In the genomic region with DNA sequence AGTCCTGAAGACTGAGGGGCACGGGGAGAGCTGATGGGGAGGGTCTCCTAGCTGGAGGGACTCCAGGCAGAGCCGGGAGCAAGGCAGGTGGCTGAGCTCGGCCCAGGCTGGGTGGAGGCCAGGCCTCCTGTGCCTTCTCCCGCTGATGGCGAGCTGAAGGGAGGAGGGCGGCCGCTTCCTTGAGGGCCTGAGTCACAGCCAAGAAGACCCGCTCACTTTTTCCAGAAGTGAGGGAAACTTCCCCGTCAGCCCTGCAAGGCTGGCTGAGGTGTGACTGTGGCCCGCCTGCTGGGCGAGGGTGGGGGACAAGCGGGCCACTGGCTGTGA, we compare ENCODE assay signal across 1 cellular context.
TF ChIP-seq lines count a peak whose summit lies in the region.

No MANE protein-coding gene starts in this region.

TF ChIP-seq in HepG2, 621 proteins besides CTCF, POLR2A, EP300 and RAD21 (continued from another document and continues in another):
- TF ChIP-seq, protein P1, sequence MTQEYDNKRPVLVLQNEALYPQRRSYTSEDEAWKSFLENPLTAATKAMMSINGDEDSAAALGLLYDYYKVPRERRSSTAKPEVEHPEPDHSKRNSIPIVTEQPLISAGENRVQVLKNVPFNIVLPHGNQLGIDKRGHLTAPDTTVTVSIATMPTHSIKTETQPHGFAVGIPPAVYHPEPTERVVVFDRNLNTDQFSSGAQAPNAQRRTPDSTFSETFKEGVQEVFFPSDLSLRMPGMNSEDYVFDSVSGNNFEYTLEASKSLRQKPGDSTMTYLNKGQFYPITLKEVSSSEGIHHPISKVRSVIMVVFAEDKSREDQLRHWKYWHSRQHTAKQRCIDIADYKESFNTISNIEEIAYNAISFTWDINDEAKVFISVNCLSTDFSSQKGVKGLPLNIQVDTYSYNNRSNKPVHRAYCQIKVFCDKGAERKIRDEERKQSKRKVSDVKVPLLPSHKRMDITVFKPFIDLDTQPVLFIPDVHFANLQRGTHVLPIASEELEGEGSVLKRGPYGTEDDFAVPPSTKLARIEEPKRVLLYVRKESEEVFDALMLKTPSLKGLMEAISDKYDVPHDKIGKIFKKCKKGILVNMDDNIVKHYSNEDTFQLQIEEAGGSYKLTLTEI (CRISPR knock-in tag; conservative IDR thresholded peaks at IDR 0.05): no peak
- TF ChIP-seq RELA (CRISPR knock-in tag; IDR thresholded peaks at IDR 0.05) (no peak), SMARCE1 (IDR thresholded peaks at IDR 0.05; ENCODE audit: borderline replicate concordance) (no peak), ZNF354B (CRISPR knock-in tag; IDR thresholded peaks at IDR 0.05) (no peak), GLI4 (CRISPR knock-in tag; IDR thresholded peaks at IDR 0.05; ENCODE audit: borderline replicate concordance) (no peak), ZSCAN30 (CRISPR knock-in tag; IDR thresholded peaks at IDR 0.05) (no peak), CBX2 (IDR thresholded peaks at IDR 0.05; ENCODE audit: low read depth, low read length) (no peak), CBX2 (CRISPR knock-in tag; IDR thresholded peaks at IDR 0.05; ENCODE audit: low read depth) (no peak), ZNF124 (CRISPR knock-in tag; IDR thresholded peaks at IDR 0.05) (no peak), SUZ12 (IDR thresholded peaks at IDR 0.05; ENCODE audit: low read depth, low read length) (no peak), ZNF431 (CRISPR knock-in tag; IDR thresholded peaks at IDR 0.05; ENCODE audit: borderline replicate concordance, low read depth) (no peak), XRCC5 (optimal IDR thresholded peaks at IDR 0.05; ENCODE audit: low read length) (no peak), ZNF235 (CRISPR knock-in tag; IDR thresholded peaks at IDR 0.05; ENCODE audit: borderline replicate concordance) (no peak), GPN1 (CRISPR knock-in tag; IDR thresholded peaks at IDR 0.05; ENCODE audit: borderline replicate concordance) (no peak), ZSCAN12 (CRISPR knock-in tag; IDR thresholded peaks at IDR 0.05) (no peak), SIX4 (CRISPR knock-in tag; IDR thresholded peaks at IDR 0.05) (no peak), KDM1A (CRISPR knock-in tag; IDR thresholded peaks at IDR 0.05) (no peak), AGO2 (optimal IDR thresholded peaks at IDR 0.05; ENCODE audit: low read depth, low read length) (peak; percentile 90), ZKSCAN1 (IDR thresholded peaks at IDR 0.05; ENCODE audit: low read length) (no peak)
- TF ChIP-seq, protein P2, sequence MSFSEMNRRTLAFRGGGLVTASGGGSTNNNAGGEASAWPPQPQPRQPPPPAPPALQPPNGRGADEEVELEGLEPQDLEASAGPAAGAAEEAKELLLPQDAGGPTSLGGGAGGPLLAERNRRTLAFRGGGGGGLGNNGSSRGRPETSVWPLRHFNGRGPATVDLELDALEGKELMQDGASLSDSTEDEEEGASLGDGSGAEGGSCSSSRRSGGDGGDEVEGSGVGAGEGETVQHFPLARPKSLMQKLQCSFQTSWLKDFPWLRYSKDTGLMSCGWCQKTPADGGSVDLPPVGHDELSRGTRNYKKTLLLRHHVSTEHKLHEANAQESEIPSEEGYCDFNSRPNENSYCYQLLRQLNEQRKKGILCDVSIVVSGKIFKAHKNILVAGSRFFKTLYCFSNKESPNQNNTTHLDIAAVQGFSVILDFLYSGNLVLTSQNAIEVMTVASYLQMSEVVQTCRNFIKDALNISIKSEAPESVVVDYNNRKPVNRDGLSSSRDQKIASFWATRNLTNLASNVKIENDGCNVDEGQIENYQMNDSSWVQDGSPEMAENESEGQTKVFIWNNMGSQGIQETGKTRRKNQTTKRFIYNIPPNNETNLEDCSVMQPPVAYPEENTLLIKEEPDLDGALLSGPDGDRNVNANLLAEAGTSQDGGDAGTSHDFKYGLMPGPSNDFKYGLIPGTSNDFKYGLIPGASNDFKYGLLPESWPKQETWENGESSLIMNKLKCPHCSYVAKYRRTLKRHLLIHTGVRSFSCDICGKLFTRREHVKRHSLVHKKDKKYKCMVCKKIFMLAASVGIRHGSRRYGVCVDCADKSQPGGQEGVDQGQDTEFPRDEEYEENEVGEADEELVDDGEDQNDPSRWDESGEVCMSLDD (CRISPR knock-in tag; IDR thresholded peaks at IDR 0.05; ENCODE audit: borderline replicate concordance): no peak
- TF ChIP-seq, protein P3, sequence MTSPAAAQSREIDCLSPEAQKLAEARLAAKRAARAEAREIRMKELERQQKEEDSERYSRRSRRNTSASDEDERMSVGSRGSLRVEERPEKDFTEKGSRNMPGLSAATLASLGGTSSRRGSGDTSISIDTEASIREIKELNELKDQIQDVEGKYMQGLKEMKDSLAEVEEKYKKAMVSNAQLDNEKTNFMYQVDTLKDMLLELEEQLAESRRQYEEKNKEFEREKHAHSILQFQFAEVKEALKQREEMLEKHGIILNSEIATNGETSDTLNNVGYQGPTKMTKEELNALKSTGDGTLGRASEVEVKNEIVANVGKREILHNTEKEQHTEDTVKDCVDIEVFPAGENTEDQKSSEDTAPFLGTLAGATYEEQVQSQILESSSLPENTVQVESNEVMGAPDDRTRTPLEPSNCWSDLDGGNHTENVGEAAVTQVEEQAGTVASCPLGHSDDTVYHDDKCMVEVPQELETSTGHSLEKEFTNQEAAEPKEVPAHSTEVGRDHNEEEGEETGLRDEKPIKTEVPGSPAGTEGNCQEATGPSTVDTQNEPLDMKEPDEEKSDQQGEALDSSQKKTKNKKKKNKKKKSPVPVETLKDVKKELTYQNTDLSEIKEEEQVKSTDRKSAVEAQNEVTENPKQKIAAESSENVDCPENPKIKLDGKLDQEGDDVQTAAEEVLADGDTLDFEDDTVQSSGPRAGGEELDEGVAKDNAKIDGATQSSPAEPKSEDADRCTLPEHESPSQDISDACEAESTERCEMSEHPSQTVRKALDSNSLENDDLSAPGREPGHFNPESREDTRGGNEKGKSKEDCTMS (CRISPR knock-in tag; conservative IDR thresholded peaks at IDR 0.05): no peak
- TF ChIP-seq, protein P4, sequence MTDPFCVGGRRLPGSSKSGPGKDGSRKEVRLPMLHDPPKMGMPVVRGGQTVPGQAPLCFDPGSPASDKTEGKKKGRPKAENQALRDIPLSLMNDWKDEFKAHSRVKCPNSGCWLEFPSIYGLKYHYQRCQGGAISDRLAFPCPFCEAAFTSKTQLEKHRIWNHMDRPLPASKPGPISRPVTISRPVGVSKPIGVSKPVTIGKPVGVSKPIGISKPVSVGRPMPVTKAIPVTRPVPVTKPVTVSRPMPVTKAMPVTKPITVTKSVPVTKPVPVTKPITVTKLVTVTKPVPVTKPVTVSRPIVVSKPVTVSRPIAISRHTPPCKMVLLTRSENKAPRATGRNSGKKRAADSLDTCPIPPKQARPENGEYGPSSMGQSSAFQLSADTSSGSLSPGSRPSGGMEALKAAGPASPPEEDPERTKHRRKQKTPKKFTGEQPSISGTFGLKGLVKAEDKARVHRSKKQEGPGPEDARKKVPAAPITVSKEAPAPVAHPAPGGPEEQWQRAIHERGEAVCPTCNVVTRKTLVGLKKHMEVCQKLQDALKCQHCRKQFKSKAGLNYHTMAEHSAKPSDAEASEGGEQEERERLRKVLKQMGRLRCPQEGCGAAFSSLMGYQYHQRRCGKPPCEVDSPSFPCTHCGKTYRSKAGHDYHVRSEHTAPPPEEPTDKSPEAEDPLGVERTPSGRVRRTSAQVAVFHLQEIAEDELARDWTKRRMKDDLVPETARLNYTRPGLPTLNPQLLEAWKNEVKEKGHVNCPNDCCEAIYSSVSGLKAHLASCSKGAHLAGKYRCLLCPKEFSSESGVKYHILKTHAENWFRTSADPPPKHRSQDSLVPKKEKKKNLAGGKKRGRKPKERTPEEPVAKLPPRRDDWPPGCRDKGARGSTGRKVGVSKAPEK (CRISPR knock-in tag; IDR thresholded peaks at IDR 0.05; ENCODE audit: borderline replicate concordance): 0 out of 2 replicates have a peak, but pooled peaks have one; percentile 15
- TF ChIP-seq, protein P5, sequence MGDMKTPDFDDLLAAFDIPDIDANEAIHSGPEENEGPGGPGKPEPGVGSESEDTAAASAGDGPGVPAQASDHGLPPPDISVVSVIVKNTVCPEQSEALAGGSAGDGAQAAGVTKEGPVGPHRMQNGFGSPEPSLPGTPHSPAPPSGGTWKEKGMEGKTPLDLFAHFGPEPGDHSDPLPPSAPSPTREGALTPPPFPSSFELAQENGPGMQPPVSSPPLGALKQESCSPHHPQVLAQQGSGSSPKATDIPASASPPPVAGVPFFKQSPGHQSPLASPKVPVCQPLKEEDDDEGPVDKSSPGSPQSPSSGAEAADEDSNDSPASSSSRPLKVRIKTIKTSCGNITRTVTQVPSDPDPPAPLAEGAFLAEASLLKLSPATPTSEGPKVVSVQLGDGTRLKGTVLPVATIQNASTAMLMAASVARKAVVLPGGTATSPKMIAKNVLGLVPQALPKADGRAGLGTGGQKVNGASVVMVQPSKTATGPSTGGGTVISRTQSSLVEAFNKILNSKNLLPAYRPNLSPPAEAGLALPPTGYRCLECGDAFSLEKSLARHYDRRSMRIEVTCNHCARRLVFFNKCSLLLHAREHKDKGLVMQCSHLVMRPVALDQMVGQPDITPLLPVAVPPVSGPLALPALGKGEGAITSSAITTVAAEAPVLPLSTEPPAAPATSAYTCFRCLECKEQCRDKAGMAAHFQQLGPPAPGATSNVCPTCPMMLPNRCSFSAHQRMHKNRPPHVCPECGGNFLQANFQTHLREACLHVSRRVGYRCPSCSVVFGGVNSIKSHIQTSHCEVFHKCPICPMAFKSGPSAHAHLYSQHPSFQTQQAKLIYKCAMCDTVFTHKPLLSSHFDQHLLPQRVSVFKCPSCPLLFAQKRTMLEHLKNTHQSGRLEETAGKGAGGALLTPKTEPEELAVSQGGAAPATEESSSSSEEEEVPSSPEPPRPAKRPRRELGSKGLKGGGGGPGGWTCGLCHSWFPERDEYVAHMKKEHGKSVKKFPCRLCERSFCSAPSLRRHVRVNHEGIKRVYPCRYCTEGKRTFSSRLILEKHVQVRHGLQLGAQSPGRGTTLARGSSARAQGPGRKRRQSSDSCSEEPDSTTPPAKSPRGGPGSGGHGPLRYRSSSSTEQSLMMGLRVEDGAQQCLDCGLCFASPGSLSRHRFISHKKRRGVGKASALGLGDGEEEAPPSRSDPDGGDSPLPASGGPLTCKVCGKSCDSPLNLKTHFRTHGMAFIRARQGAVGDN (CRISPR knock-in tag; IDR thresholded peaks at IDR 0.05): no peak
- TF ChIP-seq, protein P6, sequence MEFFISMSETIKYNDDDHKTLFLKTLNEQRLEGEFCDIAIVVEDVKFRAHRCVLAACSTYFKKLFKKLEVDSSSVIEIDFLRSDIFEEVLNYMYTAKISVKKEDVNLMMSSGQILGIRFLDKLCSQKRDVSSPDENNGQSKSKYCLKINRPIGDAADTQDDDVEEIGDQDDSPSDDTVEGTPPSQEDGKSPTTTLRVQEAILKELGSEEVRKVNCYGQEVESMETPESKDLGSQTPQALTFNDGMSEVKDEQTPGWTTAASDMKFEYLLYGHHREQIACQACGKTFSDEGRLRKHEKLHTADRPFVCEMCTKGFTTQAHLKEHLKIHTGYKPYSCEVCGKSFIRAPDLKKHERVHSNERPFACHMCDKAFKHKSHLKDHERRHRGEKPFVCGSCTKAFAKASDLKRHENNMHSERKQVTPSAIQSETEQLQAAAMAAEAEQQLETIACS (CRISPR knock-in tag; IDR thresholded peaks at IDR 0.05): no peak
- TF ChIP-seq, protein P7, sequence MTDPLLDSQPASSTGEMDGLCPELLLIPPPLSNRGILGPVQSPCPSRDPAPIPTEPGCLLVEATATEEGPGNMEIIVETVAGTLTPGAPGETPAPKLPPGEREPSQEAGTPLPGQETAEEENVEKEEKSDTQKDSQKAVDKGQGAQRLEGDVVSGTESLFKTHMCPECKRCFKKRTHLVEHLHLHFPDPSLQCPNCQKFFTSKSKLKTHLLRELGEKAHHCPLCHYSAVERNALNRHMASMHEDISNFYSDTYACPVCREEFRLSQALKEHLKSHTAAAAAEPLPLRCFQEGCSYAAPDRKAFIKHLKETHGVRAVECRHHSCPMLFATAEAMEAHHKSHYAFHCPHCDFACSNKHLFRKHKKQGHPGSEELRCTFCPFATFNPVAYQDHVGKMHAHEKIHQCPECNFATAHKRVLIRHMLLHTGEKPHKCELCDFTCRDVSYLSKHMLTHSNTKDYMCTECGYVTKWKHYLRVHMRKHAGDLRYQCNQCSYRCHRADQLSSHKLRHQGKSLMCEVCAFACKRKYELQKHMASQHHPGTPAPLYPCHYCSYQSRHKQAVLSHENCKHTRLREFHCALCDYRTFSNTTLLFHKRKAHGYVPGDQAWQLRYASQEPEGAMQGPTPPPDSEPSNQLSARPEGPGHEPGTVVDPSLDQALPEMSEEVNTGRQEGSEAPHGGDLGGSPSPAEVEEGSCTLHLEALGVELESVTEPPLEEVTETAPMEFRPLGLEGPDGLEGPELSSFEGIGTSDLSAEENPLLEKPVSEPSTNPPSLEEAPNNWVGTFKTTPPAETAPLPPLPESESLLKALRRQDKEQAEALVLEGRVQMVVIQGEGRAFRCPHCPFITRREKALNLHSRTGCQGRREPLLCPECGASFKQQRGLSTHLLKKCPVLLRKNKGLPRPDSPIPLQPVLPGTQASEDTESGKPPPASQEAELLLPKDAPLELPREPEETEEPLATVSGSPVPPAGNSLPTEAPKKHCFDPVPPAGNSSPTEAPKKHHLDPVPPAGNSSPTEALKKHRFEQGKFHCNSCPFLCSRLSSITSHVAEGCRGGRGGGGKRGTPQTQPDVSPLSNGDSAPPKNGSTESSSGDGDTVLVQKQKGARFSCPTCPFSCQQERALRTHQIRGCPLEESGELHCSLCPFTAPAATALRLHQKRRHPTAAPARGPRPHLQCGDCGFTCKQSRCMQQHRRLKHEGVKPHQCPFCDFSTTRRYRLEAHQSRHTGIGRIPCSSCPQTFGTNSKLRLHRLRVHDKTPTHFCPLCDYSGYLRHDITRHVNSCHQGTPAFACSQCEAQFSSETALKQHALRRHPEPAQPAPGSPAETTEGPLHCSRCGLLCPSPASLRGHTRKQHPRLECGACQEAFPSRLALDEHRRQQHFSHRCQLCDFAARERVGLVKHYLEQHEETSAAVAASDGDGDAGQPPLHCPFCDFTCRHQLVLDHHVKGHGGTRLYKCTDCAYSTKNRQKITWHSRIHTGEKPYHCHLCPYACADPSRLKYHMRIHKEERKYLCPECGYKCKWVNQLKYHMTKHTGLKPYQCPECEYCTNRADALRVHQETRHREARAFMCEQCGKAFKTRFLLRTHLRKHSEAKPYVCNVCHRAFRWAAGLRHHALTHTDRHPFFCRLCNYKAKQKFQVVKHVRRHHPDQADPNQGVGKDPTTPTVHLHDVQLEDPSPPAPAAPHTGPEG (CRISPR knock-in tag; IDR thresholded peaks at IDR 0.05): no peak
- TF ChIP-seq, protein P8, sequence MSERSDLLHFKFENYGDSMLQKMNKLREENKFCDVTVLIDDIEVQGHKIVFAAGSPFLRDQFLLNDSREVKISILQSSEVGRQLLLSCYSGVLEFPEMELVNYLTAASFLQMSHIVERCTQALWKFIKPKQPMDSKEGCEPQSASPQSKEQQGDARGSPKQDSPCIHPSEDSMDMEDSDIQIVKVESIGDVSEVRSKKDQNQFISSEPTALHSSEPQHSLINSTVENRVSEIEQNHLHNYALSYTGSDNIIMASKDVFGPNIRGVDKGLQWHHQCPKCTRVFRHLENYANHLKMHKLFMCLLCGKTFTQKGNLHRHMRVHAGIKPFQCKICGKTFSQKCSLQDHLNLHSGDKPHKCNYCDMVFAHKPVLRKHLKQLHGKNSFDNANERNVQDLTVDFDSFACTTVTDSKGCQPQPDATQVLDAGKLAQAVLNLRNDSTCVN (CRISPR knock-in tag; IDR thresholded peaks at IDR 0.05; ENCODE audit: borderline replicate concordance): no peak
- TF ChIP-seq, protein P9, sequence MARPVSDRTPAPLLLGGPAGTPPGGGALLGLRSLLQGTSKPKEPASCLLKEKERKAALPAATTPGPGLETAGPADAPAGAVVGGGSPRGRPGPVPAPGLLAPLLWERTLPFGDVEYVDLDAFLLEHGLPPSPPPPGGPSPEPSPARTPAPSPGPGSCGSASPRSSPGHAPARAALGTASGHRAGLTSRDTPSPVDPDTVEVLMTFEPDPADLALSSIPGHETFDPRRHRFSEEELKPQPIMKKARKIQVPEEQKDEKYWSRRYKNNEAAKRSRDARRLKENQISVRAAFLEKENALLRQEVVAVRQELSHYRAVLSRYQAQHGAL (CRISPR knock-in tag; IDR thresholded peaks at IDR 0.05; ENCODE audit: not compliant biosample characterization): no peak
